23 cellular contexts compared by ENCODE assay signal in the genomic region with DNA sequence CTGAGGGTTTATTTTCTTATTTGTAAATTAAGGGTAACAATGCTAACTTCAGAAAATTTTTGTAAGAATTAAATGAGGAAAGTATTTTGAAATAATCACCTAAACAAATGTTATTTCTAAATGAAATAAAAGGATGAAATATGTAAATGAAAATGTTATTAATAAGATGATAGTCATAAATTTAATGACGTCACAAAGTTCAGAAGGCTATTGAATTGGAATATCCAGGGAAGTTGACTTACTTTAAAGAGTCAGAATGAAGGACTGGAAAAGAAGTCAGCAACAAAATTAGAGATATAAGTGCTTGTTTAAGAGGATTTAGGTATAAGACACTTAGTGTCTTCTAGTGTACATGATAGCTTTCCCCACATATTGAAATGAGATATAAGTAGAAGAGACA.
A peak's percentile ranks its signal among the peaks of the same experiment; 100 is the strongest.
DNase-seq lines count a peak whose midpoint lies in the region; ATAC-seq, FAIRE-seq and TF ChIP-seq lines count a peak whose summit lies in the region.
"Had no signal": no experiment of that assay in that cellular context is flagged by ENCODE, and none has a peak within 500 bp of the region (broad histone marks: within the 10 kb centered on the region; RNA-seq: fewer than 3 reads in every experiment).

No MANE protein-coding gene starts in this region.

- no peak overlapping the region for H3K4me3 ChIP-seq in HepG2 (replicated peaks in 1 of 3; ENCODE audit: insufficient read depth in 1 of 3, low read depth in 2 of 3, low read length in 3 of 3)
- no peak overlapping the region for H3K4me3 ChIP-seq in right lobe of liver
- no peak overlapping the region for H3K4me3 ChIP-seq in GM12878
- H3K4me3 ChIP-seq in osteoblast (ENCODE audit: insufficient read depth, low read length): no peak overlapping the region
- H3K4me3 ChIP-seq in dorsolateral prefrontal cortex: no peak overlapping the region
- H3K4me3 ChIP-seq: A549; BLaER1 treated with 17β-estradiol and CSF1 and Interleukin-3, amounts not matched to agents 10 nM and 100 nM had no signal

- intact Hi-C loops in HepG2 (cut with micrococcal nuclease; ENCODE audit: unreplicated experiment) (no loop called here), right lobe of liver (cut with DNase I) (no loop called here), GM12878 (cut with micrococcal nuclease; ENCODE audit: unreplicated experiment) (no loop called here), dorsolateral prefrontal cortex (cut with DNase I) (no loop called here)

- H3K79me2 ChIP-seq in HepG2 (ENCODE audit: insufficient read depth, low read length) (no peaks in the 10 kb centered on the region), GM12878 (ENCODE audit: control insufficient read depth, insufficient read depth, low read length) (no peaks in the 10 kb centered on the region), osteoblast (ENCODE audit: insufficient read depth, low read length) (no peaks in the 10 kb centered on the region)

- no peak for TF ChIP-seq EP300 in HepG2 (IDR thresholded peaks at IDR 0.05; ENCODE audit: low read depth in 2 of 2, low read length in 2 of 2)
- no peak for TF ChIP-seq EP300 in HepG2 (CRISPR knock-in tag; IDR thresholded peaks at IDR 0.05; ENCODE audit: borderline replicate concordance)
- no peak for TF ChIP-seq EP300 in GM12878 (IDR thresholded peaks at IDR 0.05; ENCODE audit: borderline replicate concordance in 1 of 2, control insufficient read depth in 1 of 2, low read depth in 2 of 2, low read length in 2 of 2)

- H2AFZ ChIP-seq in HepG2 (ENCODE audit: low read length) (no peak overlapping the region), GM12878 (ENCODE audit: control insufficient read depth, low read depth, low read length) (no peak overlapping the region), osteoblast (ENCODE audit: low read length) (no peak overlapping the region)

- H3K9ac ChIP-seq in HepG2 (ENCODE audit: insufficient read depth, low read depth, low read length) (no peak overlapping the region), GM12878 (ENCODE audit: control insufficient read depth, insufficient read depth, low read length) (no peak overlapping the region)
- H3K9ac ChIP-seq: BLaER1 treated with 17β-estradiol and CSF1 and Interleukin-3, amounts not matched to agents 10 nM and 100 nM had no signal

- WGBS in HepG2 (ENCODE audit: low lambda C conversion rate): 0% methylated on average over 1 of the region's 1 CpG
- WGBS in right lobe of liver (ENCODE audit: insufficient coverage, low coverage, low lambda C conversion rate, missing lambda C conversion rate): 32% methylated on average over 1 of the region's 1 CpG
- WGBS in GM12878 (ENCODE audit: insufficient coverage, insufficient replicate concordance, low lambda C conversion rate, missing lambda C conversion rate): 0% methylated on average over 1 of the region's 1 CpG

- CTCF ChIA-PET in HepG2 (lab: Yijun Ruan, JAX; ENCODE audit: low intra/inter-chr PET ratio, low total read pairs) (no interaction called here), GM12878 (lab: Yijun Ruan, JAX) (no interaction called here)

- RAD21 ChIA-PET in GM12878 (lab: Charles Lee; ENCODE audit: unreplicated experiment): no interaction called here

- H3K27ac ChIP-seq in HepG2 (ENCODE audit: extremely low read length, insufficient read depth, low read length) (no peak overlapping the region), right lobe of liver (no peak overlapping the region), GM12878 (ENCODE audit: control insufficient read depth, insufficient read depth) (no peak overlapping the region), osteoblast (ENCODE audit: low read depth, low read length) (no peak overlapping the region), dorsolateral prefrontal cortex (no peak overlapping the region)
- H3K27ac ChIP-seq: 22Rv1; A549; BLaER1 treated with 17β-estradiol and CSF1 and Interleukin-3, amounts not matched to agents 10 nM and 100 nM; C4-2B had no signal

- TF ChIP-seq POLR2A in HepG2 (IDR thresholded peaks at IDR 0.05; ENCODE audit: insufficient read depth in 1 of 2, low read depth in 2 of 2, low read length in 2 of 2) (no peak), right lobe of liver (IDR thresholded peaks at IDR 0.05) (no peak), GM12878 (IDR thresholded peaks at IDR 0.05; ENCODE audit: low read depth, low read length) (no peak)

- POLR2A ChIA-PET in HepG2 (lab: Yijun Ruan, JAX): no interaction called here
- POLR2A ChIA-PET in GM12878 (lab: Charles Lee): no interaction called here

- H4K20me1 ChIP-seq in HepG2 (ENCODE audit: insufficient read depth, low read length) (no peaks in the 10 kb centered on the region), GM12878 (ENCODE audit: control insufficient read depth, insufficient read depth) (no peaks in the 10 kb centered on the region), osteoblast (ENCODE audit: insufficient read depth, low read length) (no peaks in the 10 kb centered on the region)
- H4K20me1 ChIP-seq: BLaER1 treated with 17β-estradiol and CSF1 and Interleukin-3, amounts not matched to agents 10 nM and 100 nM had no signal

- BruUV-seq in HepG2 (replicated peaks; lab: Mats Ljungman, UMichigan) (no TSS peak), GM12878 (replicated peaks; lab: Mats Ljungman, UMichigan) (no TSS peak)

- no peak for DNase-seq in HepG2 (ENCODE audit: low spot score)
- no peak for DNase-seq in right lobe of liver
- DNase-seq in GM12878 (ENCODE audit: low read depth, low spot score): no peak
- DNase-seq in osteoblast (ENCODE audit: insufficient read length, low spot score, missing footprints): peak; percentile 35
- no peak for DNase-seq in NCI-H146 treated with DMSO at 0.1 percent for 48 hours (lab: John Stamatoyannopoulos, UW; ENCODE audit: unreplicated experiment)
- DNase-seq in dorsolateral prefrontal cortex: no peak
- DNase-seq: AML-193; Caco-2; Calu3; CD4-positive, alpha-beta T cell; CD8-positive, alpha-beta T cell; DMS 273 treated with DMSO at 0.1 percent for 48 hours; DMS153; DMS53; DMS79; DND-41; EL; GDM1 had no signal

- no peaks in the 10 kb centered on the region for H3K27me3 ChIP-seq in HepG2 (ENCODE audit: control insufficient read depth in 1 of 2, insufficient read depth in 2 of 2, low read length in 2 of 2)
- H3K27me3 ChIP-seq in right lobe of liver: no peaks in the 10 kb centered on the region
- no peaks in the 10 kb centered on the region for H3K27me3 ChIP-seq in GM12878 (replicated peaks in 1 of 2; ENCODE audit: control insufficient read depth in 2 of 2, insufficient read depth in 2 of 2, low read length in 1 of 2)
- no peaks in the 10 kb centered on the region for H3K27me3 ChIP-seq in osteoblast (ENCODE audit: insufficient read depth, low read length)
- H3K27me3 ChIP-seq in dorsolateral prefrontal cortex: no peaks in the 10 kb centered on the region
- H3K27me3 ChIP-seq: BLaER1 treated with 17β-estradiol and CSF1 and Interleukin-3, amounts not matched to agents 10 nM and 100 nM had no signal

- SMC1A ChIA-PET in GM12878 (lab: Charles Lee; ENCODE audit: uncharacterized antibody, unreplicated experiment): interaction anchor here (0.6 kb wide), 1 partner anchor 364 kb away, joined by 3 read pairs; no protein-coding TSS in a partner anchor

- H3K36me3 ChIP-seq in HepG2 (replicated peaks in 1 of 2; ENCODE audit: control insufficient read depth in 1 of 2, insufficient read depth in 2 of 2, low read length in 2 of 2) (no peaks in the 10 kb centered on the region), right lobe of liver (no peaks in the 10 kb centered on the region), GM12878 (ENCODE audit: control insufficient read depth in 2 of 2, insufficient read depth in 2 of 2, low read length in 1 of 2) (no peaks in the 10 kb centered on the region), osteoblast (ENCODE audit: insufficient read depth, low read length) (no peaks in the 10 kb centered on the region)
- H3K36me3 ChIP-seq: BLaER1 treated with 17β-estradiol and CSF1 and Interleukin-3, amounts not matched to agents 10 nM and 100 nM had no signal

- H3K4me2 ChIP-seq in HepG2 (ENCODE audit: low read depth, low read length) (no peak overlapping the region), GM12878 (ENCODE audit: control insufficient read depth, insufficient read depth) (no peak overlapping the region), osteoblast (ENCODE audit: insufficient read depth, low read length) (no peak overlapping the region)
- H3K4me2 ChIP-seq: A549; BLaER1 treated with 17β-estradiol and CSF1 and Interleukin-3, amounts not matched to agents 10 nM and 100 nM had no signal

- TF ChIP-seq RAD21 in HepG2 (CRISPR knock-in tag; IDR thresholded peaks at IDR 0.05) (no peak), GM12878 (IDR thresholded peaks at IDR 0.05; ENCODE audit: insufficient read depth, low read depth, low read length) (no peak)

- H3K4me1 ChIP-seq in HepG2 (ENCODE audit: insufficient read depth, low read length) (no peaks in the 10 kb centered on the region), right lobe of liver (no peaks in the 10 kb centered on the region), GM12878 (ENCODE audit: control insufficient read depth, insufficient read depth, low read length) (no peaks in the 10 kb centered on the region), osteoblast (ENCODE audit: insufficient read depth, low read length) (no peaks in the 10 kb centered on the region)
- H3K4me1 ChIP-seq: A549; BLaER1 treated with 17β-estradiol and CSF1 and Interleukin-3, amounts not matched to agents 10 nM and 100 nM; Caco-2 had no signal

- ATAC-seq in HepG2 (no peak), right lobe of liver (no peak), GM12878 (no peak)
- ATAC-seq: A549; CD8-positive, alpha-beta T cell had no signal

- in situ Hi-C loops in HepG2 (cut with HindIII; ENCODE audit: extremely low pct_ligation_motif_present, low pct_unique_long_range_greater_than_20kb): no loop called here
- in situ Hi-C loops in GM12878 (cut with MboI): no loop called here

- no peak for TF ChIP-seq CTCF in HepG2 (CRISPR knock-in tag; IDR thresholded peaks at IDR 0.05)
- TF ChIP-seq CTCF in right lobe of liver (IDR thresholded peaks at IDR 0.05): no peak
- TF ChIP-seq CTCF in GM12878 (IDR thresholded peaks at IDR 0.05 in 2 of 3, conservative IDR thresholded peaks at IDR 0.05 in 1 of 3; ENCODE audit: control insufficient read depth in 2 of 3, extremely low read depth in 1 of 3, insufficient read depth in 1 of 3, low read depth in 3 of 3, low read length in 3 of 3): no peak
- TF ChIP-seq CTCF in osteoblast (IDR thresholded peaks at IDR 0.05; ENCODE audit: extremely low read depth, low read depth, low read length): no peak
- no peak for TF ChIP-seq CTCF in dorsolateral prefrontal cortex (IDR thresholded peaks at IDR 0.05 in 54 of 56, conservative IDR thresholded peaks at IDR 0.05 in 2 of 56; ENCODE audit: low read depth in 1 of 56, partially characterized antibody in 56 of 56)

- FAIRE-seq in HepG2 (lab: Jason Lieb, UNC): no peak
- FAIRE-seq in GM12878 (lab: Jason Lieb, UNC): no peak
- FAIRE-seq: A549, GM12891 had no signal

- no peaks in the 10 kb centered on the region for H3K9me3 ChIP-seq in HepG2 (ENCODE audit: low read length)
- no peaks in the 10 kb centered on the region for H3K9me3 ChIP-seq in right lobe of liver
- no peaks in the 10 kb centered on the region for H3K9me3 ChIP-seq in GM12878 (replicated peaks; ENCODE audit: control insufficient read depth, insufficient read depth, low read length)
- H3K9me3 ChIP-seq in osteoblast (ENCODE audit: low read depth, low read length): peaks cover 3% of the 10 kb centered on the region
- H3K9me3 ChIP-seq: A549, Caco-2 had no signal

TF ChIP-seq in GM12878, 131 proteins besides CTCF, POLR2A, EP300 and RAD21 (continues in another document):
- TF ChIP-seq NR2C2 (IDR thresholded peaks at IDR 0.05; ENCODE audit: borderline replicate concordance, control insufficient read depth, insufficient read length, low read depth): no peak
